21 cellular contexts compared by ENCODE assay signal in the genomic region with DNA sequence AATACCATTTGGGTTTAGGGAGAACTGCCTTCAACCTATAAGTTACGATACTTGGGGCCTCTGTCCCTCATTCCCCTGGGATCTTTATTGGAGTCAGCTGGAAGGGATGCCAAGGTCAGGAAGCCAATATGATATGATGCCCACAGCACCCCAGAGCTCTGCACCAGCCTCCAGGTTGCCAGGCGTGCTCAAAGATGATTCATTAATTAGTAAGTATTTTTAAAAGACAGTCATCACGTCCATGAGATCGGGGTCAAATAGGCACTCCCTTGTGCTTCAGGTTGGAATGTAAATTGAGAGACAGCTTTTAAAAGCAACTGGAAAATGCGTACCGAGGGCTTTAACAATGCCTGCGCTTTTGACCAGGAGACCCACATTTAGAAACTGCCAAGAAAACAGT. TPM values are rescaled to one million over a fixed set of nuclear protein-coding genes. Genes with fewer than 3 reads are reported as not detected.
"Had no signal": no experiment of that assay in that cellular context is flagged by ENCODE, and none has a peak within 500 bp of the region (broad histone marks: within the 10 kb centered on the region; RNA-seq: fewer than 3 reads in every experiment).

No MANE protein-coding gene starts in this region.

- H3K27ac Mint-ChIP-seq: activated naive CD8-positive, alpha-beta T cell treated with anti-CD3 and anti-CD28 coated beads, Interleukin-2, amount 50 U/mL, for 24 hours; natural killer cell; stimulated activated naive B cell treated with anti-CD40 and anti-IgM and Interleukin-4, amounts not matched to agents 10 μg/mL and 1 μg/mL and 100 μg/mL, for 72 hours had no signal

- H3K4me1 ChIP-seq: ascending aorta, colonic mucosa, psoas muscle had no signal

- H3K9me3 Mint-ChIP-seq: activated naive CD8-positive, alpha-beta T cell treated with anti-CD3 and anti-CD28 coated beads, Interleukin-2, amount 50 U/mL, for 24 hours; natural killer cell; stimulated activated naive B cell treated with anti-CD40 and anti-IgM and Interleukin-4, amounts not matched to agents 10 μg/mL and 1 μg/mL and 100 μg/mL, for 72 hours had no signal

- H3K36me3 ChIP-seq: ascending aorta, colonic mucosa, gastrocnemius medialis, heart right ventricle, spleen, tibial nerve, vagina had no signal

- H3K9me3 ChIP-seq: ascending aorta, colonic mucosa, gastrocnemius medialis, heart right ventricle, psoas muscle, spleen, tibial nerve, vagina had no signal

- DNase-seq: activated CD4-positive, alpha-beta T cell treated with anti-CD3 and anti-CD28 coated beads for 1 hour; activated CD8-positive, alpha-beta memory T cell treated with anti-CD3 and anti-CD28 coated beads for 24 hours; activated naive CD8-positive, alpha-beta T cell treated with anti-CD3 and anti-CD28 coated beads, Interleukin-2, amount 50 U/mL, for 24 hours; colonic mucosa; gastrocnemius medialis; heart right ventricle; islet precursor cell; natural killer cell; occipital lobe; psoas muscle; spleen; stimulated activated CD4-positive, alpha-beta T cell treated with anti-CD3 and anti-CD28 coated beads, Interleukin-1b, Interleukin-23, amount 100 ng/mL, for 48 hours; stimulated activated naive B cell treated with anti-CD40 and anti-IgM and Interleukin-4, amounts not matched to agents 10 μg/mL and 1 μg/mL and 100 μg/mL, for 72 hours had no signal

- H3K4me3 ChIP-seq: ascending aorta, colonic mucosa, gastrocnemius medialis, heart right ventricle, psoas muscle, spleen, tibial nerve, vagina had no signal

- H3K36me3 Mint-ChIP-seq: natural killer cell had no signal

- H3K4me3 Mint-ChIP-seq: activated naive CD8-positive, alpha-beta T cell treated with anti-CD3 and anti-CD28 coated beads, Interleukin-2, amount 50 U/mL, for 24 hours; natural killer cell; stimulated activated naive B cell treated with anti-CD40 and anti-IgM and Interleukin-4, amounts not matched to agents 10 μg/mL and 1 μg/mL and 100 μg/mL, for 72 hours had no signal

- H3K27me3 ChIP-seq: ascending aorta, colonic mucosa, gastrocnemius medialis, spleen, tibial nerve, vagina had no signal

- ATAC-seq: activated naive CD8-positive, alpha-beta T cell treated with anti-CD3 and anti-CD28 coated beads, Interleukin-2, amount 50 U/mL, for 24 hours; gastrocnemius medialis; heart right ventricle; left lobe of liver; natural killer cell; psoas muscle; sciatic nerve; stimulated activated naive B cell treated with anti-CD40 and anti-IgM and Interleukin-4, amounts not matched to agents 10 μg/mL and 1 μg/mL and 100 μg/mL, for 72 hours had no signal

- H3K27me3 Mint-ChIP-seq: activated naive CD8-positive, alpha-beta T cell treated with anti-CD3 and anti-CD28 coated beads, Interleukin-2, amount 50 U/mL, for 24 hours; stimulated activated naive B cell treated with anti-CD40 and anti-IgM and Interleukin-4, amounts not matched to agents 10 μg/mL and 1 μg/mL and 100 μg/mL, for 72 hours had no signal

- H3K27ac ChIP-seq: ascending aorta, colonic mucosa, gastrocnemius medialis, heart right ventricle, psoas muscle, spleen, tibial nerve, vagina had no signal

RNA-seq across cellular contexts. Expression of gene CD5, which starts 57.0 kb away (rescaled TPM):
- total RNA-seq: cardiac septum, endothelial cell of umbilical vein, fibroblast of lung, occipital lobe had no signal
- polyA plus RNA-seq: endothelial cell of umbilical vein, fibroblast of lung had no signal
